ENCODE assay signal across 1 cellular context in genomic region chr13:34025746-34026145, GRCh38.
TF ChIP-seq lines count a peak whose summit lies in the region.

No MANE protein-coding gene starts in this region.

TF ChIP-seq in SK-N-SH, 30 proteins besides CTCF, POLR2A, EP300 and RAD21 (continued from another document):
- TF ChIP-seq RXRA (IDR thresholded peaks at IDR 0.05; ENCODE audit: borderline replicate concordance, low read depth) (no peak), ZBTB33 (IDR thresholded peaks at IDR 0.05; ENCODE audit: borderline replicate concordance, low read depth) (no peak), FOSL2 (IDR thresholded peaks at IDR 0.05; ENCODE audit: borderline replicate concordance, low read depth) (peak; percentile 23; the same call in 1 of the 2 replicates), TCF12 (IDR thresholded peaks at IDR 0.05) (0 out of 2 replicates have a peak, but pooled peaks have one; percentile 13), ELF1 (IDR thresholded peaks at IDR 0.05) (no peak), RFX5 (IDR thresholded peaks at IDR 0.05; ENCODE audit: low read length) (no peak), RCOR1 (IDR thresholded peaks at IDR 0.05; ENCODE audit: low read length) (no peak), EZH2phosphoT487 (IDR thresholded peaks at IDR 0.05; ENCODE audit: borderline replicate concordance, low read depth) (no peak), CHD2 (IDR thresholded peaks at IDR 0.05; ENCODE audit: low read length, partially characterized antibody) (no peak), JUND (IDR thresholded peaks at IDR 0.05) (no peak), PBX3 (IDR thresholded peaks at IDR 0.05) (0 out of 2 replicates have a peak, but pooled peaks have one; percentile 30), GABPA (IDR thresholded peaks at IDR 0.05; ENCODE audit: low read depth) (no peak)
